27 cellular contexts compared by ENCODE assay signal in genomic region chr3:37194533-37194932, GRCh38.
"Had no signal": no experiment of that assay in that cellular context is flagged by ENCODE, and none has a peak within 500 bp of the region (broad histone marks: within the 10 kb centered on the region; RNA-seq: fewer than 3 reads in every experiment).

No MANE protein-coding gene starts in this region.

- H3K4me3 Mint-ChIP-seq: dendritic cell treated with granulocyte-macrophage colony-stimulating factor and Interleukin-4, amounts not matched to agents 40 ng/mL and 50 ng/mL, for 4 days; effector memory CD8-positive, alpha-beta T cell; endodermal cell; mesothelial cell of epicardium; naive B cell had no signal

- H3K4me1 Mint-ChIP-seq: naive B cell had no signal

- ATAC-seq: effector memory CD8-positive, alpha-beta T cell; esophagus mucosa; gastrocnemius medialis; left colon; left lobe of liver; lower lobe of right lung; mucosa of descending colon had no signal

- H3K27me3 Mint-ChIP-seq: dendritic cell treated with granulocyte-macrophage colony-stimulating factor and Interleukin-4, amounts not matched to agents 40 ng/mL and 50 ng/mL, for 4 days; naive B cell had no signal

- H3K9me3 Mint-ChIP-seq: dendritic cell treated with granulocyte-macrophage colony-stimulating factor and Interleukin-4, amounts not matched to agents 40 ng/mL and 50 ng/mL, for 4 days; effector memory CD8-positive, alpha-beta T cell; endodermal cell; naive B cell had no signal

- H3K27me3 ChIP-seq: colonic mucosa, esophagus squamous epithelium, gastrocnemius medialis, heart right ventricle had no signal

- H3K27ac Mint-ChIP-seq: dendritic cell treated with granulocyte-macrophage colony-stimulating factor and Interleukin-4, amounts not matched to agents 40 ng/mL and 50 ng/mL, for 4 days; effector memory CD8-positive, alpha-beta T cell; endodermal cell; mesothelial cell of epicardium had no signal

- H3K36me3 Mint-ChIP-seq: mesothelial cell of epicardium, naive B cell had no signal

- H3K4me3 ChIP-seq: colonic mucosa, esophagus squamous epithelium, gastrocnemius medialis, heart right ventricle, left ventricle myocardium inferior, lower lobe of right lung, mucosa of descending colon had no signal

- DNase-seq: colonic mucosa; cortex of kidney; effector CD8-positive, alpha-beta T cell; effector memory CD8-positive, alpha-beta T cell; endodermal cell; erythroblast; esophagus squamous epithelium; foreskin fibroblast; foreskin melanocyte; gastrocnemius medialis; glutamatergic neuron; heart right ventricle; hippocampal formation; islet precursor cell; kidney; kidney glomerular epithelial cell; left colon; left ventricle myocardium inferior; lower lobe of right lung; mesenchymal stem cell; mucosa of descending colon; naive B cell had no signal

- H3K4me1 ChIP-seq: colonic mucosa, lower lobe of right lung had no signal

- H3K27ac ChIP-seq: colonic mucosa, epithelial cell of prostate, esophagus squamous epithelium, gastrocnemius medialis, heart right ventricle, left ventricle myocardium inferior, lower lobe of right lung had no signal
